In genomic region chr5:135544666-135545045, GRCh38 we compare ENCODE assay signal across 2 cellular contexts.
TF ChIP-seq lines count a peak whose summit lies in the region.

No MANE protein-coding gene starts in this region.

TF ChIP-seq in SK-N-SH, 30 proteins besides CTCF, POLR2A, EP300 and RAD21 (continued from another document):
- TF ChIP-seq, protein P1, sequence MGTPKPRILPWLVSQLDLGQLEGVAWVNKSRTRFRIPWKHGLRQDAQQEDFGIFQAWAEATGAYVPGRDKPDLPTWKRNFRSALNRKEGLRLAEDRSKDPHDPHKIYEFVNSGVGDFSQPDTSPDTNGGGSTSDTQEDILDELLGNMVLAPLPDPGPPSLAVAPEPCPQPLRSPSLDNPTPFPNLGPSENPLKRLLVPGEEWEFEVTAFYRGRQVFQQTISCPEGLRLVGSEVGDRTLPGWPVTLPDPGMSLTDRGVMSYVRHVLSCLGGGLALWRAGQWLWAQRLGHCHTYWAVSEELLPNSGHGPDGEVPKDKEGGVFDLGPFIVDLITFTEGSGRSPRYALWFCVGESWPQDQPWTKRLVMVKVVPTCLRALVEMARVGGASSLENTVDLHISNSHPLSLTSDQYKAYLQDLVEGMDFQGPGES (IDR thresholded peaks at IDR 0.05; ENCODE audit: low read depth, low read length): no peak
- no peak for TF ChIP-seq NRF1 (IDR thresholded peaks at IDR 0.05; ENCODE audit: low read depth, low read length)
- TF ChIP-seq, protein P2, sequence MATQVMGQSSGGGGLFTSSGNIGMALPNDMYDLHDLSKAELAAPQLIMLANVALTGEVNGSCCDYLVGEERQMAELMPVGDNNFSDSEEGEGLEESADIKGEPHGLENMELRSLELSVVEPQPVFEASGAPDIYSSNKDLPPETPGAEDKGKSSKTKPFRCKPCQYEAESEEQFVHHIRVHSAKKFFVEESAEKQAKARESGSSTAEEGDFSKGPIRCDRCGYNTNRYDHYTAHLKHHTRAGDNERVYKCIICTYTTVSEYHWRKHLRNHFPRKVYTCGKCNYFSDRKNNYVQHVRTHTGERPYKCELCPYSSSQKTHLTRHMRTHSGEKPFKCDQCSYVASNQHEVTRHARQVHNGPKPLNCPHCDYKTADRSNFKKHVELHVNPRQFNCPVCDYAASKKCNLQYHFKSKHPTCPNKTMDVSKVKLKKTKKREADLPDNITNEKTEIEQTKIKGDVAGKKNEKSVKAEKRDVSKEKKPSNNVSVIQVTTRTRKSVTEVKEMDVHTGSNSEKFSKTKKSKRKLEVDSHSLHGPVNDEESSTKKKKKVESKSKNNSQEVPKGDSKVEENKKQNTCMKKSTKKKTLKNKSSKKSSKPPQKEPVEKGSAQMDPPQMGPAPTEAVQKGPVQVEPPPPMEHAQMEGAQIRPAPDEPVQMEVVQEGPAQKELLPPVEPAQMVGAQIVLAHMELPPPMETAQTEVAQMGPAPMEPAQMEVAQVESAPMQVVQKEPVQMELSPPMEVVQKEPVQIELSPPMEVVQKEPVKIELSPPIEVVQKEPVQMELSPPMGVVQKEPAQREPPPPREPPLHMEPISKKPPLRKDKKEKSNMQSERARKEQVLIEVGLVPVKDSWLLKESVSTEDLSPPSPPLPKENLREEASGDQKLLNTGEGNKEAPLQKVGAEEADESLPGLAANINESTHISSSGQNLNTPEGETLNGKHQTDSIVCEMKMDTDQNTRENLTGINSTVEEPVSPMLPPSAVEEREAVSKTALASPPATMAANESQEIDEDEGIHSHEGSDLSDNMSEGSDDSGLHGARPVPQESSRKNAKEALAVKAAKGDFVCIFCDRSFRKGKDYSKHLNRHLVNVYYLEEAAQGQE (IDR thresholded peaks at IDR 0.05; ENCODE audit: low read depth, low read length): no peak
- no peak for TF ChIP-seq MAX (IDR thresholded peaks at IDR 0.05; ENCODE audit: low read depth)
- TF ChIP-seq EZH2phosphoT487 (IDR thresholded peaks at IDR 0.05; ENCODE audit: borderline replicate concordance, low read depth): no peak; the same call in 1 of the 2 replicates
- no peak for TF ChIP-seq POLR2AphosphoS5 (IDR thresholded peaks at IDR 0.05; ENCODE audit: low read depth, low read length)
- no peak for TF ChIP-seq FOXM1 (IDR thresholded peaks at IDR 0.05; ENCODE audit: low read depth)
- TF ChIP-seq FOSL2 (IDR thresholded peaks at IDR 0.05; ENCODE audit: borderline replicate concordance, low read depth): no peak
- no peak for TF ChIP-seq YY1 (IDR thresholded peaks at IDR 0.05; ENCODE audit: low read depth)
- no peak for TF ChIP-seq TCF12 (IDR thresholded peaks at IDR 0.05)
- TF ChIP-seq MXI1 (IDR thresholded peaks at IDR 0.05; ENCODE audit: low read depth, low read length): no peak

TF ChIP-seq in SK-N-SH treated with all-trans-retinoic acid at 6 μM for 48 hours, 23 proteins besides CTCF, POLR2A, EP300 and RAD21 (continued from another document):
- TF ChIP-seq, protein P3, sequence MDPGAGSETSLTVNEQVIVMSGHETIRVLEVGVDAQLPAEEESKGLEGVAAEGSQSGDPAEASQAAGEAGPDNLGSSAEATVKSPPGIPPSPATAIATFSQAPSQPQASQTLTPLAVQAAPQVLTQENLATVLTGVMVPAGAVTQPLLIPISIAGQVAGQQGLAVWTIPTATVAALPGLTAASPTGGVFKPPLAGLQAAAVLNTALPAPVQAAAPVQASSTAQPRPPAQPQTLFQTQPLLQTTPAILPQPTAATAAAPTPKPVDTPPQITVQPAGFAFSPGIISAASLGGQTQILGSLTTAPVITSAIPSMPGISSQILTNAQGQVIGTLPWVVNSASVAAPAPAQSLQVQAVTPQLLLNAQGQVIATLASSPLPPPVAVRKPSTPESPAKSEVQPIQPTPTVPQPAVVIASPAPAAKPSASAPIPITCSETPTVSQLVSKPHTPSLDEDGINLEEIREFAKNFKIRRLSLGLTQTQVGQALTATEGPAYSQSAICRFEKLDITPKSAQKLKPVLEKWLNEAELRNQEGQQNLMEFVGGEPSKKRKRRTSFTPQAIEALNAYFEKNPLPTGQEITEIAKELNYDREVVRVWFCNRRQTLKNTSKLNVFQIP (CRISPR knock-in tag; IDR thresholded peaks at IDR 0.05; ENCODE audit: borderline replicate concordance, low read depth): no peak
- TF ChIP-seq ZC3H10 (CRISPR knock-in tag; IDR thresholded peaks at IDR 0.05) (no peak), PATZ1 (CRISPR knock-in tag; IDR thresholded peaks at IDR 0.05; ENCODE audit: borderline replicate concordance) (no peak), PPARA (CRISPR knock-in tag; IDR thresholded peaks at IDR 0.05; ENCODE audit: borderline replicate concordance) (no peak), TCF4 (CRISPR knock-in tag; IDR thresholded peaks at IDR 0.05; ENCODE audit: borderline replicate concordance) (no peak), SNAI2 (CRISPR knock-in tag; IDR thresholded peaks at IDR 0.05) (no peak), ZFP30 (CRISPR knock-in tag; IDR thresholded peaks at IDR 0.05) (no peak), CSDC2 (CRISPR knock-in tag; IDR thresholded peaks at IDR 0.05) (no peak), ESRRG (CRISPR knock-in tag; IDR thresholded peaks at IDR 0.05) (no peak), CREB5 (CRISPR knock-in tag; IDR thresholded peaks at IDR 0.05; ENCODE audit: low read depth) (no peak), OSR1 (CRISPR knock-in tag; IDR thresholded peaks at IDR 0.05) (no peak), RARB (CRISPR knock-in tag; IDR thresholded peaks at IDR 0.05) (no peak)
